ENCODE assay signal across 8 cellular contexts in genomic region chr3:33787328-33788009, GRCh38. TPM values are rescaled to one million over a fixed set of nuclear protein-coding genes. Genes with fewer than 3 reads are reported as not detected.
A peak's percentile ranks its signal among the peaks of the same experiment; 100 is the strongest.
DNase-seq lines count a peak whose midpoint lies in the region; ATAC-seq and TF ChIP-seq lines count a peak whose summit lies in the region.

No MANE protein-coding gene starts in this region.

- intact Hi-C loops in gastrocnemius medialis (cut with DNase I; ENCODE audit: low total_unique reads), result loop anchor here (1.0 kb wide), 3 partner anchors 69 to 151 kb away; partner anchors contain the start of gene CLASP2

- H3K36me3 ChIP-seq in gastrocnemius medialis, result no peaks in the 10 kb centered on the region

- H3K27me3 ChIP-seq in gastrocnemius medialis, result no peaks in the 10 kb centered on the region

- no peak overlapping the region for H3K27ac ChIP-seq in gastrocnemius medialis

- TF ChIP-seq POLR2A in gastrocnemius medialis (IDR thresholded peaks at IDR 0.05), result no peak

- H3K9me3 ChIP-seq in gastrocnemius medialis, result no peaks in the 10 kb centered on the region

- TF ChIP-seq CTCF in astrocyte of the spinal cord (IDR thresholded peaks at IDR 0.05; ENCODE audit: low read depth, low read length) (peak; percentile 88), gastrocnemius medialis (IDR thresholded peaks at IDR 0.05 in 4 of 5, conservative IDR thresholded peaks at IDR 0.05 in 1 of 5) (peak; percentile 40 to 81 (median 64))

- H3K4me1 ChIP-seq in gastrocnemius medialis, result no peaks in the 10 kb centered on the region

- peak; percentile 79 for ATAC-seq in HG02610 (IDR thresholded peaks at IDR 0.05; ENCODE audit: unreplicated experiment)
- ATAC-seq in gastrocnemius medialis, result peak; percentile 83 to 93

- DNase-seq in DMS 273 (lab: John Stamatoyannopoulos, UW; ENCODE audit: unreplicated experiment) (peak; percentile 73), DMS 273 treated with DMSO at 0.1 percent for 48 hours (lab: John Stamatoyannopoulos, UW) (no peak), NCI-H1048 (lab: John Stamatoyannopoulos, UW) (peak; percentile 29), T-helper 22 cell (ENCODE audit: low read depth) (peak; percentile 14), astrocyte of the spinal cord (ENCODE audit: low read depth, low spot score) (peak; percentile 71), iPS DF 19.7 (ENCODE audit: low read depth, low spot score) (peak; percentile 76), gastrocnemius medialis (peak; percentile 9 to 41)

- in situ Hi-C loops in astrocyte of the spinal cord (cut with HindIII; ENCODE audit: low sequenced_read_pairs), result no loop called here
- in situ Hi-C loops in gastrocnemius medialis (cut with MboI; ENCODE audit: low sequenced_read_pairs in 4 of 4), result loop anchor here in 3 of 4 donors (5.0 to 10.0 kb wide), 3 partner anchors 63 to 153 kb away; no protein-coding TSS in a partner anchor

- H3K4me3 ChIP-seq in astrocyte of the spinal cord (ENCODE audit: low read depth, low read length), result peak overlapping the region; percentile 39
- peak overlapping the region in 3 of 4 donors; percentile 22 to 48 (median 37) for H3K4me3 ChIP-seq in gastrocnemius medialis

RNA-seq across cellular contexts. Expression of gene PDCD6IP, which starts 11.0 kb away (rescaled TPM):
- 100 to 1,000 TPM in 3 of 4 donors, 10 to 100 TPM in 1; 93.9 to 181 (median 127) TPM for total RNA-seq in gastrocnemius medialis
